12 cellular contexts compared by ENCODE assay signal in genomic region chr2:177143444-177143843, GRCh38.
A peak's percentile ranks its signal among the peaks of the same experiment; 100 is the strongest.
DNase-seq lines count a peak whose midpoint lies in the region; ATAC-seq, FAIRE-seq and TF ChIP-seq lines count a peak whose summit lies in the region.
"Had no signal": no experiment of that assay in that cellular context is flagged by ENCODE, and none has a peak within 500 bp of the region (broad histone marks: within the 10 kb centered on the region; RNA-seq: fewer than 3 reads in every experiment).

No MANE protein-coding gene starts in this region.

- H3K4me3 Mint-ChIP-seq in astrocyte (ENCODE audit: unreplicated experiment) = no peak overlapping the region
- H3K4me3 Mint-ChIP-seq in naive thymus-derived CD8-positive, alpha-beta T cell = no peak overlapping the region
- H3K4me3 Mint-ChIP-seq: activated B cell treated with CpG ODN at 0.5 μM for 24 hours; activated naive CD4-positive, alpha-beta T cell treated with anti-CD3 and anti-CD28 coated beads, Interleukin-2, amount 50 U/mL, for 24 hours had no signal

- no peak overlapping the region for H3K4me2 ChIP-seq in astrocyte (ENCODE audit: low read length)

- no peaks in the 10 kb centered on the region for H3K4me1 Mint-ChIP-seq in astrocyte (ENCODE audit: low read depth, unreplicated experiment)
- H3K4me1 Mint-ChIP-seq in naive thymus-derived CD8-positive, alpha-beta T cell = peaks cover under 1 to 10% (median 7%) of the 10 kb centered on the region in 4 donors

- peaks cover 3% of the 10 kb centered on the region for H3K4me1 ChIP-seq in astrocyte (ENCODE audit: insufficient read depth, low read length)
- peaks cover 0 to 5% (median 2%) of the 10 kb centered on the region in 4 donors for H3K4me1 ChIP-seq in Peyer's patch

- peak overlapping the region; percentile 35 for H3K27ac Mint-ChIP-seq in astrocyte (ENCODE audit: unreplicated experiment)
- no peak overlapping the region for H3K27ac Mint-ChIP-seq in naive thymus-derived CD8-positive, alpha-beta T cell
- H3K27ac Mint-ChIP-seq: activated B cell treated with CpG ODN at 0.5 μM for 24 hours; activated naive CD4-positive, alpha-beta T cell treated with anti-CD3 and anti-CD28 coated beads, Interleukin-2, amount 50 U/mL, for 24 hours had no signal

- no peak overlapping the region for H2AFZ ChIP-seq in astrocyte (ENCODE audit: low read depth, low read length)

- no peaks in the 10 kb centered on the region for H4K20me1 ChIP-seq in astrocyte (ENCODE audit: insufficient read depth, low read length)

- no peak for ATAC-seq in naive thymus-derived CD8-positive, alpha-beta T cell
- no peak for ATAC-seq in GM21737 (IDR thresholded peaks at IDR 0.05; ENCODE audit: unreplicated experiment)

- TF ChIP-seq CTCF in HFF-Myc (IDR thresholded peaks at IDR 0.05; ENCODE audit: low read depth, low read length, missing control alignments) (no peak), astrocyte (IDR thresholded peaks at IDR 0.05; ENCODE audit: insufficient read depth, low read depth, low read length) (no peak), Peyer's patch (IDR thresholded peaks at IDR 0.05) (no peak)

- H3K27ac ChIP-seq in astrocyte (ENCODE audit: low read depth, low read length) (no peak overlapping the region), Peyer's patch (no peak overlapping the region)

- no peak overlapping the region for H3K4me3 ChIP-seq in HFF-Myc (replicated peaks; ENCODE audit: low read depth, low read length)
- H3K4me3 ChIP-seq in astrocyte (ENCODE audit: insufficient read depth, low read depth, low read length) = no peak overlapping the region
- H3K4me3 ChIP-seq in Peyer's patch = no peak overlapping the region

- POLR2A ChIA-PET in naive thymus-derived CD8-positive, alpha-beta T cell (lab: Charles Lee) = interaction anchor here (0.7 kb wide), 1 partner anchor 160 kb away, joined by 7 read pairs; no protein-coding TSS in a partner anchor

- H3K27me3 Mint-ChIP-seq in astrocyte (ENCODE audit: low read depth, unreplicated experiment) = peaks cover 2% of the 10 kb centered on the region
- peaks cover 4 to 58% (median 31%) of the 10 kb centered on the region in 5 donors for H3K27me3 Mint-ChIP-seq in naive thymus-derived CD8-positive, alpha-beta T cell

- no peak for TF ChIP-seq POLR2A in Peyer's patch (IDR thresholded peaks at IDR 0.05)

- H3K36me3 Mint-ChIP-seq in astrocyte (ENCODE audit: low read depth, unreplicated experiment) = no peaks in the 10 kb centered on the region
- H3K36me3 Mint-ChIP-seq in naive thymus-derived CD8-positive, alpha-beta T cell = no peaks in the 10 kb centered on the region
- H3K36me3 Mint-ChIP-seq: activated naive CD4-positive, alpha-beta T cell treated with anti-CD3 and anti-CD28 coated beads, Interleukin-2, amount 50 U/mL, for 24 hours had no signal

- no peak overlapping the region for H3K9ac ChIP-seq in astrocyte (ENCODE audit: low read length)

- H3K36me3 ChIP-seq in astrocyte (ENCODE audit: insufficient read depth, low read length) (no peaks in the 10 kb centered on the region), Peyer's patch (no peaks in the 10 kb centered on the region)

- no peaks in the 10 kb centered on the region for H3K79me2 ChIP-seq in astrocyte (ENCODE audit: insufficient read depth, low read length)

- H3K9me3 Mint-ChIP-seq in astrocyte (ENCODE audit: unreplicated experiment) = no peaks in the 10 kb centered on the region
- H3K9me3 Mint-ChIP-seq in naive thymus-derived CD8-positive, alpha-beta T cell = no peaks in the 10 kb centered on the region
- H3K9me3 Mint-ChIP-seq: activated B cell treated with CpG ODN at 0.5 μM for 24 hours; activated naive CD4-positive, alpha-beta T cell treated with anti-CD3 and anti-CD28 coated beads, Interleukin-2, amount 50 U/mL, for 24 hours had no signal

- peak; percentile 76 for DNase-seq in AG08395 (ENCODE audit: low spot score)
- DNase-seq in HFF-Myc (ENCODE audit: extremely low read depth, low read depth) = peak; percentile 36
- peak; percentile 33 for DNase-seq in astrocyte (ENCODE audit: low read depth)
- peak; percentile 77 for DNase-seq in islet precursor cell
- no peak for DNase-seq in naive thymus-derived CD8-positive, alpha-beta T cell
- no peak for DNase-seq in Peyer's patch
- DNase-seq in activated gamma-delta T cell (lab: John Stamatoyannopoulos, UW) = no peak
- DNase-seq: activated B cell treated with CpG ODN at 0.5 μM for 24 hours; COR-L47; stimulated activated CD8-positive, alpha-beta memory T cell treated with anti-CD3 and anti-CD28 coated beads, Interleukin-4, amount 100 ng/mL, for 48 hours had no signal

- peak; percentile 72 for FAIRE-seq in astrocyte (lab: Jason Lieb, UNC)

- no peaks in the 10 kb centered on the region for H3K9me3 ChIP-seq in astrocyte (ENCODE audit: insufficient read depth, low read depth, low read length)
- H3K9me3 ChIP-seq in Peyer's patch = no peaks in the 10 kb centered on the region

- peaks cover 10% of the 10 kb centered on the region for H3K27me3 ChIP-seq in astrocyte (ENCODE audit: insufficient read depth, low read length)
- no peaks in the 10 kb centered on the region for H3K27me3 ChIP-seq in Peyer's patch

Comparison
In these comparisons a context has a peak if more than half of its experiments do, and no peak if none do; other contexts are left out.
1. DNase-seq: peak in AG08395 (single experiment), HFF-Myc (single experiment), astrocyte (single experiment) and islet precursor cell (single experiment); none in naive thymus-derived CD8-positive, alpha-beta T cell (0 of 10), Peyer's patch (0 of 3) and activated gamma-delta T cell (single experiment).